ENCODE assay signal across 1 cellular context in genomic region chr5:143003328-143003636, GRCh38.
TF ChIP-seq lines count a peak whose summit lies in the region.

No MANE protein-coding gene starts in this region.

TF ChIP-seq in GM12878, 131 proteins besides CTCF, POLR2A, EP300 and RAD21 (continued from another document):
- TF ChIP-seq YBX1 (IDR thresholded peaks at IDR 0.05) (no peak), CBX5 (IDR thresholded peaks at IDR 0.05; ENCODE audit: low read depth) (no peak; the same call in 1 of the 2 replicates), MTA2 (IDR thresholded peaks at IDR 0.05; ENCODE audit: low read depth) (0 out of 2 replicates have a peak, but pooled peaks have one; percentile 59), IKZF2 (IDR thresholded peaks at IDR 0.05) (0 out of 4 replicates have a peak, but pooled peaks of 1 of the 2 experiments have one; percentile 5), POLR2AphosphoS5 (IDR thresholded peaks at IDR 0.05; ENCODE audit: low read length) (no peak), NFXL1 (IDR thresholded peaks at IDR 0.05; ENCODE audit: borderline replicate concordance) (no peak)
